In the genomic region with DNA sequence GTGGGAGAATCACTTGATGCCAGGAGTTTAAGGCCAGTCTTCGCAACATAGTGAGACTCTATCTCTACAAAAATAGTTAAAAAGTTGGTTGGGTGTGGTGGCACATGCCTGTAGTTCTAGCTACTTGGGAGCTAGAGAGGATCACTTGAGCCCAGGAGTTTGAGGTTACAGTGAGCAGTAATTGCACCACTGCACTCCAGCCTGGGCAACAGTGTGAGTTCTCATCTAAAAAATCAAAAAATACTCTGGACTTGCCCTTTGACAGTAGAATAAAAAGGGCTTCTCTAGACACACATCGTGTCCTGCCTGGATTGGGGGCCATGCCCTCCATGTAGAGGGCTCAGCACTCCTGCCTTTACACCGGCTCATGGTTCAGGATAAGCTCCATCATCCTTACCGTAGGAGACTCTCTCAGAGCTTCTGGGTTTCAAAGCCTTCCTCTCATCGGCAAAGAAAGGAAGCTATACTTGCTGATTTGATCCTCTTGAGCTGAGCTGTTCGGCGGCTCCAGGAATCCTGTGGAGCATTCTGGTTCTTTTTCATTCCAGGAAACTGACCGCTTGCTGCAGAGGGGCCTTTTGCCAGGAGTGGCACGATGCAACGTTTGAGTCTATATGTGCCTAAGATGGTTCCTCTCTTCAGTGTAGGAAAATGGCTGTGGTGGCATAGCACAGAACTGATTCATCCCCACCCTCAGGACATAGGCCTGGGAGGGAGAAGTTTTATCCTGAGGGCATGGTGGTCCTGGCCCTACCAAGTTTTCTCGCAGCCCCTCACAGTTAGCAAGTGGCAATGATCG, we compare ENCODE assay signal across 26 cellular contexts. TPM values are rescaled to one million over a fixed set of nuclear protein-coding genes. Genes with fewer than 3 reads are reported as not detected.
"Had no signal": no experiment of that assay in that cellular context is flagged by ENCODE, and none has a peak within 500 bp of the region (broad histone marks: within the 10 kb centered on the region; RNA-seq: fewer than 3 reads in every experiment).

No MANE protein-coding gene starts in this region.

- H3K36me3 ChIP-seq: left ventricle myocardium inferior, ovary, right atrium auricular region, right lobe of liver, stomach, thoracic aorta, tibial artery, uterus had no signal

- H3K36me3 Mint-ChIP-seq: immature natural killer cell had no signal

- H3K9me3 ChIP-seq: mucosa of descending colon, ovary, right atrium auricular region, right lobe of liver, thoracic aorta, tibial artery, uterus had no signal

- H3K9me3 Mint-ChIP-seq: immature natural killer cell had no signal

- H3K27me3 Mint-ChIP-seq: naive thymus-derived CD4-positive, alpha-beta T cell; natural killer cell treated with Interleukin-12 subunit alpha and Interleukin-12 subunit beta and Interleukin-15 and Interleukin-18, amount 100 ng/mL, for 72 hours had no signal

- FAIRE-seq: islet of Langerhans had no signal

- H3K4me3 Mint-ChIP-seq: immature natural killer cell; naive thymus-derived CD4-positive, alpha-beta T cell; natural killer cell treated with Interleukin-12 subunit alpha and Interleukin-12 subunit beta and Interleukin-15 and Interleukin-18, amount 100 ng/mL, for 72 hours; stimulated activated naive B cell treated with anti-CD40 and anti-IgM and Interleukin-4, amounts not matched to agents 10 μg/mL and 1 μg/mL and 100 μg/mL, for 72 hours; type B pancreatic cell had no signal

- H3K4me1 ChIP-seq: uterus had no signal

- H3K27me3 ChIP-seq: ovary, right atrium auricular region, right lobe of liver, tibial artery, uterus had no signal

- H3K4me1 Mint-ChIP-seq: immature natural killer cell had no signal

- H3K4me3 ChIP-seq: left ventricle myocardium inferior, lung, mucosa of descending colon, ovary, right atrium auricular region, right lobe of liver, stomach, thoracic aorta, tibial artery, uterus had no signal

- H3K27ac ChIP-seq: ovary, right lobe of liver, stomach, thoracic aorta, tibial artery, uterus had no signal

- DNase-seq: hypothalamus; immature natural killer cell; left ventricle myocardium inferior; mesendoderm; midbrain; mucosa of descending colon; naive thymus-derived CD4-positive, alpha-beta T cell; ovary; right lobe of liver; stimulated activated CD4-positive, alpha-beta T cell treated with anti-CD3 and anti-CD28 coated beads, Interleukin-12 subunit alpha, Interleukin-12 subunit beta, amount 100 ng/mL, for 4 hours; stimulated activated CD4-positive, alpha-beta T cell treated with anti-CD3 and anti-CD28 coated beads, Interleukin-15, amount 100 ng/mL, for 24 hours; stimulated activated CD4-positive, alpha-beta T cell treated with anti-CD3 and anti-CD28 coated beads, Interleukin-2, amount 100 ng/mL, for 24 hours; stimulated activated CD4-positive, alpha-beta T cell treated with anti-CD3 and anti-CD28 coated beads, Interleukin-4, amount 100 ng/mL, for 1 hour; stimulated activated naive B cell treated with anti-CD40 and anti-IgM and Interleukin-4, amounts not matched to agents 10 μg/mL and 1 μg/mL and 100 μg/mL, for 72 hours; stimulated activated naive CD8-positive, alpha-beta T cell treated with anti-CD3 and anti-CD28 coated beads, Interleukin-15, Interleukin-2, amounts not matched to agents 100 U/mL and 50 U/mL, for 24 hours; stomach; tibial artery; uterus had no signal

- H3K27ac Mint-ChIP-seq: immature natural killer cell; naive thymus-derived CD4-positive, alpha-beta T cell; natural killer cell treated with Interleukin-12 subunit alpha and Interleukin-12 subunit beta and Interleukin-15 and Interleukin-18, amount 100 ng/mL, for 72 hours; progenitor cell of endocrine pancreas; stimulated activated naive B cell treated with anti-CD40 and anti-IgM and Interleukin-4, amounts not matched to agents 10 μg/mL and 1 μg/mL and 100 μg/mL, for 72 hours; type B pancreatic cell had no signal

RNA-seq across cellular contexts. Expression of gene FLVCR2, which starts 29.6 kb away (rescaled TPM):
- polyA plus RNA-seq: neural cell had no signal
